ENCODE assay signal across 10 cellular contexts in genomic region chr4:182492456-182492855, GRCh38.
DNase-seq lines count a peak whose midpoint lies in the region; ATAC-seq and TF ChIP-seq lines count a peak whose summit lies in the region.
"Had no signal": no experiment of that assay in that cellular context is flagged by ENCODE, and none has a peak within 500 bp of the region (broad histone marks: within the 10 kb centered on the region; RNA-seq: fewer than 3 reads in every experiment).

No MANE protein-coding gene starts in this region.

- peaks cover 16% of the 10 kb centered on the region for H3K4me1 ChIP-seq in adipocyte (ENCODE audit: control insufficient read depth, insufficient read depth, low read length)

- intact Hi-C loops in CD14-positive monocyte (cut with micrococcal nuclease) = no loop called here

- peak overlapping the region; percentile 37 for H3K9ac ChIP-seq in adipocyte (ENCODE audit: low read length)

- H3K9me3 Mint-ChIP-seq in CD14-positive monocyte = peaks cover 0 to 2% (median 0%) of the 10 kb centered on the region in 7 donors

- no peak overlapping the region for H3K27ac Mint-ChIP-seq in CD14-positive monocyte
- H3K27ac Mint-ChIP-seq: activated CD8-positive, alpha-beta memory T cell treated with anti-CD3 and anti-CD28 coated beads, Interleukin-2, amount 10 ng/mL, durations not matched to agents 7 days and 5 days had no signal

- peak; percentile 66 for ATAC-seq in GM18511 (IDR thresholded peaks at IDR 0.05; ENCODE audit: unreplicated experiment)
- peak; percentile 72 for ATAC-seq in HG02885 (IDR thresholded peaks at IDR 0.05; ENCODE audit: poor library complexity, unreplicated experiment)
- ATAC-seq: activated CD8-positive, alpha-beta memory T cell treated with anti-CD3 and anti-CD28 coated beads, Interleukin-2, amount 10 ng/mL, durations not matched to agents 7 days and 5 days had no signal

- no peaks in the 10 kb centered on the region for H3K36me3 ChIP-seq in adipocyte (ENCODE audit: control insufficient read depth, insufficient read depth, low read length, severe bottlenecking)
- H3K36me3 ChIP-seq: heart left ventricle had no signal

- no peaks in the 10 kb centered on the region for H3K9me3 ChIP-seq in adipocyte (ENCODE audit: control insufficient read depth, low read length)
- H3K9me3 ChIP-seq: heart left ventricle had no signal

- no peaks in the 10 kb centered on the region for H3K27me3 ChIP-seq in adipocyte (replicated peaks; ENCODE audit: control insufficient read depth, insufficient read depth, low read length)
- H3K27me3 ChIP-seq: heart left ventricle had no signal

- H3K4me3 Mint-ChIP-seq in CD14-positive monocyte = no peak overlapping the region
- H3K4me3 Mint-ChIP-seq: activated CD8-positive, alpha-beta memory T cell treated with anti-CD3 and anti-CD28 coated beads, Interleukin-2, amount 10 ng/mL, durations not matched to agents 7 days and 5 days had no signal

- TF ChIP-seq CTCF in CD14-positive monocyte (IDR thresholded peaks at IDR 0.05) = no peak

- H3K36me3 Mint-ChIP-seq in CD14-positive monocyte = no peaks in the 10 kb centered on the region
- H3K36me3 Mint-ChIP-seq: activated CD8-positive, alpha-beta memory T cell treated with anti-CD3 and anti-CD28 coated beads, Interleukin-2, amount 10 ng/mL, durations not matched to agents 7 days and 5 days had no signal

- peak overlapping the region; percentile 69 for H3K4me3 ChIP-seq in adipocyte (ENCODE audit: low read length)

- peaks cover 8% of the 10 kb centered on the region for H3K4me1 Mint-ChIP-seq in CD14-positive monocyte

- peak; percentile 71 for DNase-seq in adipocyte (ENCODE audit: low read depth)
- DNase-seq in non-pigmented ciliary epithelial cell (ENCODE audit: low read depth) = peak; percentile 38
- DNase-seq in superior temporal gyrus (ENCODE audit: extremely low spot score) = no peak
- no peak for DNase-seq in activated effector memory CD4-positive, alpha-beta T cell treated with anti-CD3 and anti-CD28 coated beads, Interleukin-2, amount 50 U/mL, for 16 hours
- DNase-seq in CD14-positive monocyte (ENCODE audit: low spot score) = no peak
- no peak for DNase-seq in LoVo (ENCODE audit: low spot score)
- DNase-seq: activated CD8-positive, alpha-beta memory T cell treated with anti-CD3 and anti-CD28 coated beads, Interleukin-2, amount 10 ng/mL, durations not matched to agents 7 days and 5 days; heart left ventricle had no signal

- H3K27me3 Mint-ChIP-seq in CD14-positive monocyte (ENCODE audit: low read depth in 3 of 3) = peaks cover 0 to 1% (median 0%) of the 10 kb centered on the region in 3 donors

Comparison
In these comparisons a context has a peak if more than half of its experiments do, and no peak if none do; other contexts are left out.
1. DNase-seq: peak in adipocyte (single experiment) and non-pigmented ciliary epithelial cell (single experiment); none in superior temporal gyrus (single experiment), activated effector memory CD4-positive, alpha-beta T cell treated with anti-CD3 and anti-CD28 coated beads, Interleukin-2, amount 50 U/mL, for 16 hours (single experiment), CD14-positive monocyte (single experiment) and LoVo (single experiment).